8 cellular contexts compared by ENCODE assay signal in genomic region chr7:86926732-86927131, GRCh38.
DNase-seq lines count a peak whose midpoint lies in the region; ATAC-seq and TF ChIP-seq lines count a peak whose summit lies in the region.

No MANE protein-coding gene starts in this region.

- DNase-seq in activated CD4-positive, alpha-beta T cell treated with anti-CD3 and anti-CD28 coated beads for 36 hours = peak; percentile 43
- DNase-seq in activated CD4-positive, alpha-beta T cell treated with anti-CD3 and anti-CD28 coated beads for 1 hour = no peak
- DNase-seq in Panc1 (ENCODE audit: low read depth, low spot score) (no peak), coronary artery (ENCODE audit: low spot score) (no peak), mucosa of descending colon (peak in 1 of 3 donors; percentile 58), ovary (no peak)

- H3K27ac ChIP-seq in KMS-11 (no peak overlapping the region), Panc1 (ENCODE audit: low read length) (no peak overlapping the region), coronary artery (no peak overlapping the region), ovary (no peak overlapping the region)

- ATAC-seq in activated CD4-positive, alpha-beta T cell treated with anti-CD3 and anti-CD28 coated beads for 36 hours = peak; percentile 19
- peak; percentile 66 for ATAC-seq in GM19395 (IDR thresholded peaks at IDR 0.05; ENCODE audit: unreplicated experiment)
- ATAC-seq in Panc1 = peak; percentile 65; the same call in 1 of the 2 replicates
- peak; percentile 76 for ATAC-seq in mucosa of descending colon

- TF ChIP-seq EP300 in ovary (IDR thresholded peaks at IDR 0.05) = no peak

- no peak overlapping the region for H3K4me3 Mint-ChIP-seq in activated CD4-positive, alpha-beta T cell treated with anti-CD3 and anti-CD28 coated beads for 36 hours

- no peak overlapping the region for H3K4me3 ChIP-seq in KMS-11 (IDR thresholded peaks at IDR 0.05; ENCODE audit: insufficient read depth, low read depth, low read length)
- H3K4me3 ChIP-seq in Panc1 (ENCODE audit: low read depth in 2 of 2, low read length in 2 of 2) = no peak overlapping the region
- H3K4me3 ChIP-seq in coronary artery = no peak overlapping the region
- H3K4me3 ChIP-seq in mucosa of descending colon = no peak overlapping the region
- H3K4me3 ChIP-seq in ovary = no peak overlapping the region

- intact Hi-C loops in activated CD4-positive, alpha-beta T cell treated with anti-CD3 and anti-CD28 coated beads for 36 hours (cut with DNase I, micrococcal nuclease) = loop anchor here (1.0 to 5.0 kb wide), 6 partner anchors 132 to 491 kb away; partner anchors contain the start of genes DMTF1 (in 1 of the 2) and ELAPOR2 (in 1 of the 2)
- intact Hi-C loops in Panc1 (cut with micrococcal nuclease; ENCODE audit: unreplicated experiment) (loop anchor here (2.0 kb wide), 1 partner anchor 218 kb away; no protein-coding TSS in a partner anchor), mucosa of descending colon (cut with DNase I, micrococcal nuclease) (loop anchor here in 1 of 2 donors (5.0 kb wide), 2 partner anchors 221 to 311 kb away; no protein-coding TSS in a partner anchor), ovary (cut with DNase I) (no loop called here)

- no peak overlapping the region for H3K9ac ChIP-seq in KMS-11

- peaks cover 8% of the 10 kb centered on the region for H3K4me1 Mint-ChIP-seq in activated CD4-positive, alpha-beta T cell treated with anti-CD3 and anti-CD28 coated beads for 36 hours

- POLR2A ChIA-PET in activated CD4-positive, alpha-beta T cell treated with anti-CD3 and anti-CD28 coated beads for 36 hours (lab: Charles Lee) = no interaction called here
- POLR2A ChIA-PET in Panc1 (lab: Charles Lee) = no interaction called here

- no TSS peak for BruUV-seq in Panc1 (replicated peaks; lab: Mats Ljungman, UMichigan)

- H3K27ac Mint-ChIP-seq in activated CD4-positive, alpha-beta T cell treated with anti-CD3 and anti-CD28 coated beads for 36 hours = no peak overlapping the region

- no peaks in the 10 kb centered on the region for H3K27me3 ChIP-seq in KMS-11 (ENCODE audit: insufficient read depth, low read depth)
- H3K27me3 ChIP-seq in Panc1 (ENCODE audit: control insufficient read depth, insufficient read depth, low read length) = peaks cover 3% of the 10 kb centered on the region; the same call in 1 of the 2 replicates
- no peaks in the 10 kb centered on the region for H3K27me3 ChIP-seq in ovary

- no peaks in the 10 kb centered on the region for H4K20me1 ChIP-seq in KMS-11 (ENCODE audit: insufficient read depth)

- H3K79me2 ChIP-seq in KMS-11 (ENCODE audit: insufficient read depth, low read depth) = no peaks in the 10 kb centered on the region

- no peaks in the 10 kb centered on the region for H3K36me3 ChIP-seq in KMS-11 (ENCODE audit: insufficient read depth)
- H3K36me3 ChIP-seq in Panc1 (ENCODE audit: control insufficient read depth, insufficient read depth, low read length) = no peaks in the 10 kb centered on the region
- H3K36me3 ChIP-seq in mucosa of descending colon (ENCODE audit: low read depth) = no peaks in the 10 kb centered on the region
- H3K36me3 ChIP-seq in ovary = no peaks in the 10 kb centered on the region

- CTCF ChIA-PET in activated CD4-positive, alpha-beta T cell treated with anti-CD3 and anti-CD28 coated beads for 36 hours (lab: Charles Lee) = interaction anchor here (0.6 to 3.7 kb wide), 28 partner anchors 9 to 489 kb away, joined by 3 to 34 read pairs (median 3); partner anchors contain the start of genes DMTF1 and ELAPOR2
- CTCF ChIA-PET in Panc1 (lab: Charles Lee) = interaction anchor here (0.5 to 1.5 kb wide), 3 partner anchors 102 to 329 kb away, joined by 4 to 11 read pairs (median 5); no protein-coding TSS in a partner anchor

- in situ Hi-C loops in Panc1 (cut with HindIII; ENCODE audit: low pct_unique_long_range_greater_than_20kb, low sequenced_read_pairs) = no loop called here

- H3K4me1 ChIP-seq in KMS-11 (ENCODE audit: low read depth, poor library complexity, severe bottlenecking) (no peaks in the 10 kb centered on the region), Panc1 (ENCODE audit: control insufficient read depth, insufficient read depth, low read length) (no peaks in the 10 kb centered on the region), mucosa of descending colon (ENCODE audit: low read depth) (no peaks in the 10 kb centered on the region), ovary (ENCODE audit: insufficient read depth) (no peaks in the 10 kb centered on the region)

- 6 to 10% (median 7%) methylated on average over 2 of the region's 2 CpGs for WGBS in ovary, 3 donors

- H3K27me3 Mint-ChIP-seq in activated CD4-positive, alpha-beta T cell treated with anti-CD3 and anti-CD28 coated beads for 36 hours = peaks cover 7% of the 10 kb centered on the region

- no peak overlapping the region for H3K4me2 ChIP-seq in KMS-11

- H2AFZ ChIP-seq in KMS-11 (ENCODE audit: low read depth) = no peak overlapping the region

- no peaks in the 10 kb centered on the region for H3K9me3 Mint-ChIP-seq in activated CD4-positive, alpha-beta T cell treated with anti-CD3 and anti-CD28 coated beads for 36 hours (ENCODE audit: low read depth)

- H3K36me3 Mint-ChIP-seq in activated CD4-positive, alpha-beta T cell treated with anti-CD3 and anti-CD28 coated beads for 36 hours (ENCODE audit: low read depth) = no peaks in the 10 kb centered on the region

- TF ChIP-seq POLR2A in ovary (IDR thresholded peaks at IDR 0.05) = no peak

- TF ChIP-seq CTCF in KMS-11 (conservative IDR thresholded peaks at IDR 0.05; ENCODE audit: low read depth, low read length) (peak; percentile 93), Panc1 (IDR thresholded peaks at IDR 0.05) (peak; percentile 78), coronary artery (IDR thresholded peaks at IDR 0.05) (peak; percentile 33), mucosa of descending colon (IDR thresholded peaks at IDR 0.05) (peak; percentile 45), ovary (IDR thresholded peaks at IDR 0.05) (no peak)

- no peaks in the 10 kb centered on the region for H3K9me3 ChIP-seq in Panc1 (ENCODE audit: control insufficient read depth, insufficient read depth, low read depth, low read length)
- no peaks in the 10 kb centered on the region for H3K9me3 ChIP-seq in mucosa of descending colon
- no peaks in the 10 kb centered on the region for H3K9me3 ChIP-seq in ovary

Comparison
In these comparisons a context has a peak if more than half of its experiments do, and no peak if none do; other contexts are left out.
1. ATAC-seq: peak in every context shown above with its lines; median percentile 76 in mucosa of descending colon; 66 in GM19395; 65 in Panc1; 19 in activated CD4-positive, alpha-beta T cell treated with anti-CD3 and anti-CD28 coated beads for 36 hours.
2. CTCF ChIP-seq: peak in KMS-11 (single experiment), Panc1 (single experiment), coronary artery (single experiment) and mucosa of descending colon (single experiment); none in ovary (0 of 3).
3. intact Hi-C loops: an anchor here in activated CD4-positive, alpha-beta T cell treated with anti-CD3 and anti-CD28 coated beads for 36 hours (1.0 to 5.0 kb wide) and Panc1 (2.0 kb wide); none called in ovary.